Comparison of ENCODE assay signal across 7 cellular contexts in the genomic region with DNA sequence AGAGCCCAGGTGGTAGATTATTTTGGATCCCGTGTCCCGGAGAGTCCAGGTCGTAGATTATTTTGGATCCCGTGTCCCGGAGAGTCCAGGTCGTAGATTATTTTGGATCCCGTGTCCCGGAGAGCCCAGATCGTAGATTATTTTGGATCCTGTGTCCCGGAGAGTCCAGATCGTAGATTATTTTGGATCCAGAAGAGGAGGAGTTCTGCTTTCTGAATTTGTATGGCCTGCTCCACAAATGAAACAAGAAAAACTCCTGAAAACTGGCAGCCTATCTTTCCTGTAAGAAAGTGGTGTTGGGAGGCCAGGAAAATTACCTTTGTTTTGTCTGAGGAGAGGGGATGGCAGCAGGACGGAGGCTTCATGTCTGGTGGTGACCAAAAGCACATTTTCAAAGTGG. TPM values are rescaled to one million over a fixed set of nuclear protein-coding genes. Genes with fewer than 3 reads are reported as not detected.
DNase-seq lines count a peak whose midpoint lies in the region; ATAC-seq and TF ChIP-seq lines count a peak whose summit lies in the region.
"Not testable (repeated sequence)": the region's sequence is repeated elsewhere in the genome, so short reads cannot be mapped to it uniquely, and the experiment has no call there.

No MANE protein-coding gene starts in this region.

- TF ChIP-seq CTCF in GM23338 (conservative IDR thresholded peaks at IDR 0.05; ENCODE audit: low read depth in 2 of 2); mesothelial cell of epicardium (IDR thresholded peaks at IDR 0.05; ENCODE audit: unreplicated experiment); parathyroid adenoma (IDR thresholded peaks at IDR 0.05); type B pancreatic cell (conservative IDR thresholded peaks at IDR 0.05): not testable (repeated sequence)

- not testable (repeated sequence) for H3F3A ChIP-seq in GM23338 (replicated peaks; ENCODE audit: low read depth)

- H3K4me2 ChIP-seq in GM23338 (peak overlapping the region; percentile 84), parathyroid adenoma (ENCODE audit: low read length) (peak overlapping the region; percentile 76)

- H4K20me1 ChIP-seq in GM23338 (replicated peaks; ENCODE audit: insufficient read depth) = not testable (repeated sequence)

- ATAC-seq in GM23338 = not testable (repeated sequence)

- H3K9me3 Mint-ChIP-seq in GM23338; activated naive CD4-positive, alpha-beta T cell treated with anti-CD3 and anti-CD28 coated beads, Interleukin-2, amount 50 U/mL, for 24 hours; mesothelial cell of epicardium; type B pancreatic cell: not testable (repeated sequence)

- not testable (repeated sequence) for H3K4me1 ChIP-seq in GM23338 (ENCODE audit: insufficient read depth); iPS-15b (ENCODE audit: control insufficient read depth, insufficient read depth, low read length); parathyroid adenoma

- H2AFZ ChIP-seq in GM23338 = peak overlapping the region; percentile 93
- H2AFZ ChIP-seq in parathyroid adenoma = peak overlapping the region; percentile 75

- H3K4me1 Mint-ChIP-seq in GM23338 = peaks cover 20% of the 10 kb centered on the region
- peaks cover 35% of the 10 kb centered on the region for H3K4me1 Mint-ChIP-seq in activated naive CD4-positive, alpha-beta T cell treated with anti-CD3 and anti-CD28 coated beads, Interleukin-2, amount 50 U/mL, for 24 hours
- H3K4me1 Mint-ChIP-seq in mesothelial cell of epicardium = peaks cover 22% of the 10 kb centered on the region
- H3K4me1 Mint-ChIP-seq in type B pancreatic cell (ENCODE audit: unreplicated experiment) = peaks cover 20% of the 10 kb centered on the region

- DNase-seq in GM23338 (ENCODE audit: low spot score); mesothelial cell of epicardium (ENCODE audit: low spot score in 2 of 2, unreplicated experiment in 2 of 2); type B pancreatic cell (ENCODE audit: extremely low spot score, unreplicated experiment): not testable (repeated sequence)
- peak; percentile 60 for DNase-seq in cerebellar cortex (ENCODE audit: low spot score)

- H3K36me3 ChIP-seq in GM23338 (ENCODE audit: insufficient read depth); iPS-15b (ENCODE audit: control insufficient read depth, insufficient read depth, low read length); parathyroid adenoma (ENCODE audit: control insufficient read depth, insufficient read depth, low read length): not testable (repeated sequence)

- H3K36me3 Mint-ChIP-seq in GM23338 (ENCODE audit: low read depth); activated naive CD4-positive, alpha-beta T cell treated with anti-CD3 and anti-CD28 coated beads, Interleukin-2, amount 50 U/mL, for 24 hours; mesothelial cell of epicardium; type B pancreatic cell: not testable (repeated sequence)

- H3K79me2 ChIP-seq in GM23338 (replicated peaks; ENCODE audit: insufficient read depth); parathyroid adenoma: not testable (repeated sequence)

- H3K27me3 ChIP-seq in GM23338 (ENCODE audit: insufficient read depth); parathyroid adenoma (ENCODE audit: control insufficient read depth, insufficient read depth, low read length): not testable (repeated sequence)
- peaks cover 17% of the 10 kb centered on the region for H3K27me3 ChIP-seq in iPS-15b (ENCODE audit: control insufficient read depth, insufficient read depth, low read length)

- not testable (repeated sequence) for H3K27ac ChIP-seq in GM23338 (ENCODE audit: low read depth)
- H3K27ac ChIP-seq in parathyroid adenoma = peak overlapping the region; percentile 29

- not testable (repeated sequence) for H3K9ac ChIP-seq in iPS-15b (ENCODE audit: low read depth, low read length); parathyroid adenoma

- H3K27me3 Mint-ChIP-seq in GM23338 (ENCODE audit: insufficient read depth, low read depth, poor library complexity) (peaks cover 28% of the 10 kb centered on the region), mesothelial cell of epicardium (ENCODE audit: low read depth) (peaks cover 64% of the 10 kb centered on the region), type B pancreatic cell (peaks cover 60% of the 10 kb centered on the region)
- peaks cover 24% of the 10 kb centered on the region for H3K27me3 Mint-ChIP-seq in activated naive CD4-positive, alpha-beta T cell treated with anti-CD3 and anti-CD28 coated beads, Interleukin-2, amount 50 U/mL, for 24 hours

- not testable (repeated sequence) for H3K9me2 ChIP-seq in GM23338 (ENCODE audit: insufficient read depth)

- H3K4me3 Mint-ChIP-seq in GM23338 (peak overlapping the region; percentile 73), mesothelial cell of epicardium (peak overlapping the region; percentile 20), type B pancreatic cell (peak overlapping the region; percentile 11)
- H3K4me3 Mint-ChIP-seq in activated naive CD4-positive, alpha-beta T cell treated with anti-CD3 and anti-CD28 coated beads, Interleukin-2, amount 50 U/mL, for 24 hours = not testable (repeated sequence)

- H3K9me3 ChIP-seq in iPS-15b (ENCODE audit: control insufficient read depth, insufficient read depth, low read length); parathyroid adenoma (ENCODE audit: control insufficient read depth, low read length): not testable (repeated sequence)

- H3K27ac Mint-ChIP-seq in GM23338, mesothelial cell of epicardium, type B pancreatic cell: not testable (repeated sequence)
- H3K27ac Mint-ChIP-seq in activated naive CD4-positive, alpha-beta T cell treated with anti-CD3 and anti-CD28 coated beads, Interleukin-2, amount 50 U/mL, for 24 hours = peak overlapping the region; percentile 38

- H3K4me3 ChIP-seq in GM23338 (peak overlapping the region; percentile 70), iPS-15b (ENCODE audit: low read depth, low read length) (peak overlapping the region; percentile 1), parathyroid adenoma (ENCODE audit: low read depth, low read length) (peak overlapping the region; percentile 55)

RNA-seq across cellular contexts. Expression of a gene that starts 42.1 kb away (rescaled TPM):
- 17.4 and 20.2 TPM in 2 replicates for total RNA-seq in GM23338 (2014; rRNA removed; shearing (Covaris generic))
- 12.2 and 16.1 TPM in 2 replicates for polyA plus RNA-seq in GM23338 (2016; fragmentation: Nextera tagmentation; extraction: Ambion mirVana)
- total RNA-seq in mesothelial cell of epicardium (105 to 106 TPM (median 106 TPM) in 3 replicates), type B pancreatic cell (ENCODE audit: low replicate concordance) (76.2 and 145 TPM in 2 replicates)

Comparison
In these comparisons a context has a peak if more than half of its experiments do, and no peak if none do; other contexts are left out.
1. H3K4me3 ChIP-seq: peak in every context shown above with its lines; median percentile 70 in GM23338; 55 in parathyroid adenoma; 1 in iPS-15b.